ENCODE assay signal across 1 cellular context in the genomic region with DNA sequence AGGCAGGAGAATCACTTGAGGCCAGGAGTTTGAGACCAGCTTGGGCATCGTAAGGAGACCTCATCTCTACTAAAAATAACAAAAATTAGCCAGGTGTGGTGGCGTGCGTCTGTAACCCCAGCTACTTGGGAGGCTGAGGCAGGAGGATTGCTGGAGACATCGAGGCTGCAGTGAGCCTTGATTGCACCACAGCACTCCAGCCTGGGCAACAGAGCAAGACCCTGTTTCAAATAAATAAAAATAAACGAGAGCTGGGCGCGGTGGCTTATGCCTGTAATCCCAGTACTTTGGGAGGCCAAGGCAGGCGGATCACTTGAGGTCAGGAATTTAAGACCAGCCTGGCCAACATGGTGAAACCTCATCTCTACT.
A peak's percentile ranks its signal among the peaks of the same experiment; 100 is the strongest.
TF ChIP-seq lines count a peak whose summit lies in the region.

No MANE protein-coding gene starts in this region.

TF ChIP-seq in HEK293, 187 proteins besides CTCF, POLR2A, EP300 and RAD21:
- peak; percentile 87; the same call in 1 of the 2 replicates for TF ChIP-seq ZNF121 (tag by site-specific recombination; IDR thresholded peaks at IDR 0.05)
